25 cellular contexts compared by ENCODE assay signal in the genomic region with DNA sequence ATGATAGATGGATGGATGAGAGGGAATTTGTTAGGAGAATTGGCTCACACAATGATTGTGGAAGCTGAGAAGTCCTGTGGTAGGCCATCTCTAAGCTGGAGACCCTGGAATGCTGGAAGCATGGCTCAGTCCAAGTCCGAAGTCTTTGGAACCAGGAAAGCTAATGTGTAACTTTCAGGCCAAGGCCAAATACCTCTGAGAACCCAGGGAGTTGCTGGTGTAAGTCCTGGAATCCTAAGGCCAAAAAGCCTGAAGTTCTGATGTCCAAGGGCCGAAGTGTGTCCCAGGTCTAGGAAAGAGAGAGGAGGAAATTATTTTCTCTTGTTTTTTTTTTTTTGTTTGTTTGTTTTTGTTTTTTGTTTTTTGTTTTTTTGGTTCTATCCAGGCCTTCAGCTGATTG.
"Had no signal": no experiment of that assay in that cellular context is flagged by ENCODE, and none has a peak within 500 bp of the region (broad histone marks: within the 10 kb centered on the region; RNA-seq: fewer than 3 reads in every experiment).

No MANE protein-coding gene starts in this region.

- H3K4me3 ChIP-seq: colonic mucosa, coronary artery, dorsolateral prefrontal cortex, esophagus muscularis mucosa, esophagus squamous epithelium, gastrocnemius medialis, gastroesophageal sphincter, heart left ventricle, heart right ventricle had no signal

- FAIRE-seq: endothelial cell of umbilical vein had no signal

- H3K36me3 ChIP-seq: colonic mucosa, esophagus muscularis mucosa, esophagus squamous epithelium, gastrocnemius medialis, gastroesophageal sphincter, heart left ventricle, heart right ventricle had no signal

- DNase-seq: colonic mucosa; cortex of kidney; dermis blood vessel endothelial cell; dorsolateral prefrontal cortex; effector CD4-positive, alpha-beta T cell; effector CD8-positive, alpha-beta T cell; effector memory CD4-positive, alpha-beta T cell; effector memory CD8-positive, alpha-beta T cell; endodermal cell; erythroblast; esophagus squamous epithelium; foreskin fibroblast; foreskin keratinocyte; foreskin melanocyte; gastrocnemius medialis; glutamatergic neuron; head of caudate nucleus; heart left ventricle; heart right ventricle had no signal

- H3K9me3 ChIP-seq: colonic mucosa, esophagus muscularis mucosa, esophagus squamous epithelium, gastrocnemius medialis, gastroesophageal sphincter, heart left ventricle, heart right ventricle had no signal

- ATAC-seq: effector memory CD8-positive, alpha-beta T cell; esophagus mucosa; foreskin keratinocyte; gastrocnemius medialis; gastroesophageal sphincter; heart left ventricle; heart right ventricle had no signal

- H3K27me3 ChIP-seq: colonic mucosa, dorsolateral prefrontal cortex, esophagus muscularis mucosa, esophagus squamous epithelium, foreskin keratinocyte, gastrocnemius medialis, gastroesophageal sphincter, heart left ventricle, heart right ventricle had no signal

- H3K4me1 ChIP-seq: colonic mucosa, esophagus muscularis mucosa, esophagus squamous epithelium, foreskin keratinocyte, gastrocnemius medialis, gastroesophageal sphincter, heart left ventricle, heart right ventricle had no signal

- H3K27ac ChIP-seq: colonic mucosa, coronary artery, dorsolateral prefrontal cortex, epithelial cell of prostate, esophagus muscularis mucosa, esophagus squamous epithelium, foreskin keratinocyte, gastrocnemius medialis, gastroesophageal sphincter, heart left ventricle, heart right ventricle had no signal
